ENCODE assay signal across 1 cellular context in genomic region chr17:7214300-7215135, GRCh38.
TF ChIP-seq lines count a peak whose summit lies in the region.

No MANE protein-coding gene starts in this region.

TF ChIP-seq in HepG2, 621 proteins besides CTCF, POLR2A, EP300 and RAD21 (continued from another document and continues in another):
- TF ChIP-seq PATZ1 (CRISPR knock-in tag; IDR thresholded peaks at IDR 0.05) (peak; percentile 49; the same call in 1 of the 2 replicates), CENPBD1 (CRISPR knock-in tag; IDR thresholded peaks at IDR 0.05; ENCODE audit: borderline replicate concordance, low read depth) (no peak), DMAP1 (CRISPR knock-in tag; IDR thresholded peaks at IDR 0.05) (no peak), HIC2 (CRISPR knock-in tag; IDR thresholded peaks at IDR 0.05; ENCODE audit: low read depth) (no peak), POLR2AphosphoS2 (IDR thresholded peaks at IDR 0.05; ENCODE audit: low read depth, low read length) (no peak), HMGXB3 (CRISPR knock-in tag; IDR thresholded peaks at IDR 0.05; ENCODE audit: borderline replicate concordance) (peak; percentile 45; the same call in 1 of the 2 replicates), U2AF1 (optimal IDR thresholded peaks at IDR 0.05; ENCODE audit: low read depth, low read length) (no peak), TEAD2 (CRISPR knock-in tag; IDR thresholded peaks at IDR 0.05) (no peak), TFAP4 (IDR thresholded peaks at IDR 0.05; ENCODE audit: borderline replicate concordance, low read depth) (no peak), ESRRA (CRISPR knock-in tag; IDR thresholded peaks at IDR 0.05; ENCODE audit: low read depth) (0 out of 2 replicates have a peak, but pooled peaks have one; percentile 30), ZFP36L1 (CRISPR knock-in tag; IDR thresholded peaks at IDR 0.05) (no peak), ZBTB43 (CRISPR knock-in tag; conservative IDR thresholded peaks at IDR 0.05) (0 out of 2 replicates have a peak, but pooled peaks have one; percentile 4), TGIF2 (CRISPR knock-in tag; IDR thresholded peaks at IDR 0.05) (no peak), IRF1 (CRISPR knock-in tag; IDR thresholded peaks at IDR 0.05; ENCODE audit: low read depth) (no peak), ZFP62 (CRISPR knock-in tag; IDR thresholded peaks at IDR 0.05) (no peak), ZNF543 (CRISPR knock-in tag; IDR thresholded peaks at IDR 0.05) (0 out of 2 replicates have a peak, but pooled peaks have one; percentile 31), ZBTB8A (CRISPR knock-in tag; IDR thresholded peaks at IDR 0.05; ENCODE audit: borderline replicate concordance, low read depth) (no peak), CBX5 (CRISPR knock-in tag; IDR thresholded peaks at IDR 0.05; ENCODE audit: borderline replicate concordance) (no peak), ZNF3 (CRISPR knock-in tag; IDR thresholded peaks at IDR 0.05) (no peak), CREB1 (IDR thresholded peaks at IDR 0.05) (peak; percentile 53), CREB1 (CRISPR knock-in tag; IDR thresholded peaks at IDR 0.05) (peak; percentile 72), HNF1A (IDR thresholded peaks at IDR 0.05; ENCODE audit: low read depth) (no peak), HNF1A (CRISPR knock-in tag; IDR thresholded peaks at IDR 0.05; ENCODE audit: borderline replicate concordance) (peak; percentile 57; the same call in 1 of the 2 replicates), ZNF432 (CRISPR knock-in tag; IDR thresholded peaks at IDR 0.05; ENCODE audit: borderline replicate concordance) (no peak), KMT2B (CRISPR knock-in tag; IDR thresholded peaks at IDR 0.05) (no peak), GABPA (IDR thresholded peaks at IDR 0.05; ENCODE audit: low read depth, low read length) (no peak), GABPA (CRISPR knock-in tag; IDR thresholded peaks at IDR 0.05; ENCODE audit: low read depth) (peak; percentile 55), GMEB1 (CRISPR knock-in tag; IDR thresholded peaks at IDR 0.05; ENCODE audit: borderline replicate concordance) (peak; percentile 43; the same call in 1 of the 2 replicates), ZNF772 (CRISPR knock-in tag; IDR thresholded peaks at IDR 0.05) (0 out of 2 replicates have a peak, but pooled peaks have one; percentile 54), ZNF350 (CRISPR knock-in tag; IDR thresholded peaks at IDR 0.05; ENCODE audit: borderline replicate concordance, low read depth) (peak; percentile 56; the same call in 1 of the 2 replicates), ZNF605 (CRISPR knock-in tag; IDR thresholded peaks at IDR 0.05) (peak; percentile 87), MED1 (CRISPR knock-in tag; IDR thresholded peaks at IDR 0.05) (peak; percentile 27; the same call in 1 of the 2 replicates), EZH2 (conservative IDR thresholded peaks at IDR 0.05; ENCODE audit: low read depth, low read length) (no peak), DR1 (CRISPR knock-in tag; IDR thresholded peaks at IDR 0.05) (no peak), TCF7L2 (IDR thresholded peaks at IDR 0.05; ENCODE audit: low read depth, low read length) (no peak), ZNF281 (CRISPR knock-in tag; IDR thresholded peaks at IDR 0.05; ENCODE audit: borderline replicate concordance) (peak; percentile 31; the same call in 1 of the 2 replicates), REPIN1 (CRISPR knock-in tag; IDR thresholded peaks at IDR 0.05; ENCODE audit: borderline replicate concordance, low read depth) (no peak), ETV5 (CRISPR knock-in tag; IDR thresholded peaks at IDR 0.05; ENCODE audit: borderline replicate concordance) (no peak)
